In genomic region chr13:71629167-71629566, GRCh38 we compare ENCODE assay signal across 24 cellular contexts.
"Had no signal": no experiment of that assay in that cellular context is flagged by ENCODE, and none has a peak within 500 bp of the region (broad histone marks: within the 10 kb centered on the region; RNA-seq: fewer than 3 reads in every experiment).

No MANE protein-coding gene starts in this region.

- DNase-seq: dermis blood vessel endothelial cell; dorsolateral prefrontal cortex; effector CD4-positive, alpha-beta T cell; effector memory CD4-positive, alpha-beta T cell; foreskin keratinocyte; head of caudate nucleus; heart right ventricle; hippocampal formation; immature natural killer cell; islet precursor cell; kidney; kidney glomerular epithelial cell; left colon; left ventricle myocardium inferior; lower lobe of right lung; mesenchymal stem cell; mucosa of descending colon; naive B cell; naive thymus-derived CD8-positive, alpha-beta T cell had no signal

- H3K9me3 Mint-ChIP-seq: mesothelial cell of epicardium had no signal

- H3K27me3 ChIP-seq: dorsolateral prefrontal cortex, esophagus muscularis mucosa, foreskin keratinocyte, gastroesophageal sphincter, heart right ventricle had no signal

- H3K4me3 ChIP-seq: coronary artery, dorsolateral prefrontal cortex, esophagus muscularis mucosa, gastroesophageal sphincter, heart right ventricle, left ventricle myocardium inferior, lower lobe of right lung, mucosa of descending colon had no signal

- H3K27ac ChIP-seq: coronary artery, dorsolateral prefrontal cortex, esophagus muscularis mucosa, foreskin keratinocyte, gastroesophageal sphincter, heart right ventricle, left ventricle myocardium inferior, lower lobe of right lung had no signal

- H3K36me3 ChIP-seq: esophagus muscularis mucosa, gastroesophageal sphincter, heart right ventricle, left ventricle myocardium inferior, lower lobe of right lung had no signal

- H3K4me3 Mint-ChIP-seq: immature natural killer cell; mesothelial cell of epicardium; naive B cell; naive thymus-derived CD8-positive, alpha-beta T cell had no signal

- H3K4me1 ChIP-seq: esophagus muscularis mucosa, foreskin keratinocyte, gastroesophageal sphincter had no signal

- H3K27ac Mint-ChIP-seq: immature natural killer cell; mesothelial cell of epicardium; naive B cell; naive thymus-derived CD8-positive, alpha-beta T cell had no signal

- H3K9me3 ChIP-seq: esophagus muscularis mucosa, gastroesophageal sphincter, heart right ventricle, left ventricle myocardium inferior, lower lobe of right lung, mucosa of descending colon had no signal

- H3K36me3 Mint-ChIP-seq: immature natural killer cell; naive B cell; naive thymus-derived CD8-positive, alpha-beta T cell had no signal

- ATAC-seq: foreskin keratinocyte; gastroesophageal sphincter; heart right ventricle; left colon; left lobe of liver; lower lobe of right lung; mucosa of descending colon; naive thymus-derived CD8-positive, alpha-beta T cell had no signal

- H3K4me1 Mint-ChIP-seq: immature natural killer cell; naive B cell; naive thymus-derived CD8-positive, alpha-beta T cell had no signal

- H3K27me3 Mint-ChIP-seq: naive B cell had no signal
